In genomic region chr10:70662362-70663220, GRCh38 we compare ENCODE assay signal across 2 cellular contexts.
TF ChIP-seq lines count a peak whose summit lies in the region.

No MANE protein-coding gene starts in this region.

TF ChIP-seq in GM23338, 12 proteins besides CTCF, POLR2A, EP300 and RAD21:
- TF ChIP-seq POLR2AphosphoS5 (IDR thresholded peaks at IDR 0.05; ENCODE audit: low read depth) = no peak
- TF ChIP-seq JUNB (IDR thresholded peaks at IDR 0.05; ENCODE audit: unreplicated experiment) = no peak
- no peak for TF ChIP-seq STAT1 (IDR thresholded peaks at IDR 0.05; ENCODE audit: unreplicated experiment)
- no peak for TF ChIP-seq NANOG (IDR thresholded peaks at IDR 0.05; ENCODE audit: borderline replicate concordance)

TF ChIP-seq in K562, 482 proteins besides CTCF, POLR2A, EP300 and RAD21 (continues in another document):
- no peak for TF ChIP-seq ZNF121 (CRISPR knock-in tag; conservative IDR thresholded peaks at IDR 0.05)
- TF ChIP-seq MYBL2 (IDR thresholded peaks at IDR 0.05; ENCODE audit: low read depth) = no peak
- TF ChIP-seq MYBL2 (CRISPR knock-in tag; IDR thresholded peaks at IDR 0.05; ENCODE audit: borderline replicate concordance) = no peak
- TF ChIP-seq, protein P1, sequence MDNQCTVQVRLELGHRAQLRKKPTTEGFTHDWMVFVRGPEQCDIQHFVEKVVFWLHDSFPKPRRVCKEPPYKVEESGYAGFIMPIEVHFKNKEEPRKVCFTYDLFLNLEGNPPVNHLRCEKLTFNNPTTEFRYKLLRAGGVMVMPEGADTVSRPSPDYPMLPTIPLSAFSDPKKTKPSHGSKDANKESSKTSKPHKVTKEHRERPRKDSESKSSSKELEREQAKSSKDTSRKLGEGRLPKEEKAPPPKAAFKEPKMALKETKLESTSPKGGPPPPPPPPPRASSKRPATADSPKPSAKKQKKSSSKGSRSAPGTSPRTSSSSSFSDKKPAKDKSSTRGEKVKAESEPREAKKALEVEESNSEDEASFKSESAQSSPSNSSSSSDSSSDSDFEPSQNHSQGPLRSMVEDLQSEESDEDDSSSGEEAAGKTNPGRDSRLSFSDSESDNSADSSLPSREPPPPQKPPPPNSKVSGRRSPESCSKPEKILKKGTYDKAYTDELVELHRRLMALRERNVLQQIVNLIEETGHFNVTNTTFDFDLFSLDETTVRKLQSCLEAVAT (IDR thresholded peaks at IDR 0.05) = 0 out of 4 replicates have a peak, but pooled peaks of 1 of the 2 experiments have one; percentile 17
- peak; percentile 44; the same call in 1 of the 2 replicates for TF ChIP-seq SMAD3 (CRISPR knock-in tag; conservative IDR thresholded peaks at IDR 0.05)
- no peak for TF ChIP-seq MYC (IDR thresholded peaks at IDR 0.05; ENCODE audit: low read depth, low read length)
- TF ChIP-seq MYC (CRISPR knock-in tag; IDR thresholded peaks at IDR 0.05; ENCODE audit: borderline replicate concordance, low read depth) = no peak; the same call in 1 of the 2 replicates
- TF ChIP-seq NRF1 (conservative IDR thresholded peaks at IDR 0.05 in 1 of 2, IDR thresholded peaks at IDR 0.05 in 1 of 2) = no peak
- no peak for TF ChIP-seq ZNF766 (CRISPR knock-in tag; conservative IDR thresholded peaks at IDR 0.05)
- TF ChIP-seq, protein P2, sequence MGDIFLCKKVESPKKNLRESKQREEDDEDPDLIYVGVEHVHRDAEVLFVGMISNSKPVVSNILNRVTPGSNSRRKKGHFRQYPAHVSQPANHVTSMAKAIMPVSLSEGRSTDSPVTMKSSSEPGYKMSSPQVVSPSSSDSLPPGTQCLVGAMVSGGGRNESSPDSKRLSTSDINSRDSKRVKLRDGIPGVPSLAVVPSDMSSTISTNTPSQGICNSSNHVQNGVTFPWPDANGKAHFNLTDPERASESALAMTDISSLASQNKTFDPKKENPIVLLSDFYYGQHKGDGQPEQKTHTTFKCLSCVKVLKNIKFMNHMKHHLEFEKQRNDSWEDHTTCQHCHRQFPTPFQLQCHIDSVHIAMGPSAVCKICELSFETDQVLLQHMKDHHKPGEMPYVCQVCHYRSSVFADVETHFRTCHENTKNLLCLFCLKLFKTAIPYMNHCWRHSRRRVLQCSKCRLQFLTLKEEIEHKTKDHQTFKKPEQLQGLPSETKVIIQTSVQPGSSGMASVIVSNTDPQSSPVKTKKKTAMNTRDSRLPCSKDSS (IDR thresholded peaks at IDR 0.05; ENCODE audit: low read depth, partially characterized antibody) = no peak
- TF ChIP-seq, protein P3, sequence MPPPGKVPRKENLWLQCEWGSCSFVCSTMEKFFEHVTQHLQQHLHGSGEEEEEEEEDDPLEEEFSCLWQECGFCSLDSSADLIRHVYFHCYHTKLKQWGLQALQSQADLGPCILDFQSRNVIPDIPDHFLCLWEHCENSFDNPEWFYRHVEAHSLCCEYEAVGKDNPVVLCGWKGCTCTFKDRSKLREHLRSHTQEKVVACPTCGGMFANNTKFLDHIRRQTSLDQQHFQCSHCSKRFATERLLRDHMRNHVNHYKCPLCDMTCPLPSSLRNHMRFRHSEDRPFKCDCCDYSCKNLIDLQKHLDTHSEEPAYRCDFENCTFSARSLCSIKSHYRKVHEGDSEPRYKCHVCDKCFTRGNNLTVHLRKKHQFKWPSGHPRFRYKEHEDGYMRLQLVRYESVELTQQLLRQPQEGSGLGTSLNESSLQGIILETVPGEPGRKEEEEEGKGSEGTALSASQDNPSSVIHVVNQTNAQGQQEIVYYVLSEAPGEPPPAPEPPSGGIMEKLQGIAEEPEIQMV (tag; conservative IDR thresholded peaks at IDR 0.05; ENCODE audit: low read depth) = no peak
- TF ChIP-seq FOSL1 (tag; conservative IDR thresholded peaks at IDR 0.05) = 0 out of 2 replicates have a peak, but pooled peaks have one; percentile 19
- no peak for TF ChIP-seq ATF2 (CRISPR knock-in tag; IDR thresholded peaks at IDR 0.05)
- no peak for TF ChIP-seq ZNF282 (CRISPR knock-in tag; IDR thresholded peaks at IDR 0.05)
- no peak for TF ChIP-seq SPI1 (IDR thresholded peaks at IDR 0.05; ENCODE audit: borderline replicate concordance, low read depth, low read length)
- TF ChIP-seq CEBPG (CRISPR knock-in tag; IDR thresholded peaks at IDR 0.05) = no peak
- 0 out of 4 replicates have a peak, but pooled peaks of 1 of the 2 experiments have one; percentile 5 for TF ChIP-seq CEBPG (tag; conservative IDR thresholded peaks at IDR 0.05 in 1 of 2, IDR thresholded peaks at IDR 0.05 in 1 of 2)
- 0 out of 2 replicates have a peak, but pooled peaks have one; percentile 26 for TF ChIP-seq SMARCC2 (IDR thresholded peaks at IDR 0.05; ENCODE audit: low read depth)
- TF ChIP-seq ZNF740 (CRISPR knock-in tag; IDR thresholded peaks at IDR 0.05) = no peak
- 0 out of 4 replicates have a peak, but pooled peaks of 1 of the 2 experiments have one; percentile 10 for TF ChIP-seq ZNF740 (tag; IDR thresholded peaks at IDR 0.05)
- TF ChIP-seq MTA1 (IDR thresholded peaks at IDR 0.05; ENCODE audit: borderline replicate concordance) = no peak
- peak; percentile 76 for TF ChIP-seq BACH1 (tag; IDR thresholded peaks at IDR 0.05)
- TF ChIP-seq, protein P4, sequence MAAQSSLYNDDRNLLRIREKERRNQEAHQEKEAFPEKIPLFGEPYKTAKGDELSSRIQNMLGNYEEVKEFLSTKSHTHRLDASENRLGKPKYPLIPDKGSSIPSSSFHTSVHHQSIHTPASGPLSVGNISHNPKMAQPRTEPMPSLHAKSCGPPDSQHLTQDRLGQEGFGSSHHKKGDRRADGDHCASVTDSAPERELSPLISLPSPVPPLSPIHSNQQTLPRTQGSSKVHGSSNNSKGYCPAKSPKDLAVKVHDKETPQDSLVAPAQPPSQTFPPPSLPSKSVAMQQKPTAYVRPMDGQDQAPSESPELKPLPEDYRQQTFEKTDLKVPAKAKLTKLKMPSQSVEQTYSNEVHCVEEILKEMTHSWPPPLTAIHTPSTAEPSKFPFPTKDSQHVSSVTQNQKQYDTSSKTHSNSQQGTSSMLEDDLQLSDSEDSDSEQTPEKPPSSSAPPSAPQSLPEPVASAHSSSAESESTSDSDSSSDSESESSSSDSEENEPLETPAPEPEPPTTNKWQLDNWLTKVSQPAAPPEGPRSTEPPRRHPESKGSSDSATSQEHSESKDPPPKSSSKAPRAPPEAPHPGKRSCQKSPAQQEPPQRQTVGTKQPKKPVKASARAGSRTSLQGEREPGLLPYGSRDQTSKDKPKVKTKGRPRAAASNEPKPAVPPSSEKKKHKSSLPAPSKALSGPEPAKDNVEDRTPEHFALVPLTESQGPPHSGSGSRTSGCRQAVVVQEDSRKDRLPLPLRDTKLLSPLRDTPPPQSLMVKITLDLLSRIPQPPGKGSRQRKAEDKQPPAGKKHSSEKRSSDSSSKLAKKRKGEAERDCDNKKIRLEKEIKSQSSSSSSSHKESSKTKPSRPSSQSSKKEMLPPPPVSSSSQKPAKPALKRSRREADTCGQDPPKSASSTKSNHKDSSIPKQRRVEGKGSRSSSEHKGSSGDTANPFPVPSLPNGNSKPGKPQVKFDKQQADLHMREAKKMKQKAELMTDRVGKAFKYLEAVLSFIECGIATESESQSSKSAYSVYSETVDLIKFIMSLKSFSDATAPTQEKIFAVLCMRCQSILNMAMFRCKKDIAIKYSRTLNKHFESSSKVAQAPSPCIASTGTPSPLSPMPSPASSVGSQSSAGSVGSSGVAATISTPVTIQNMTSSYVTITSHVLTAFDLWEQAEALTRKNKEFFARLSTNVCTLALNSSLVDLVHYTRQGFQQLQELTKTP (IDR thresholded peaks at IDR 0.05; ENCODE audit: low read depth in 1 of 2, partially characterized antibody in 2 of 2) = peak in 1 of 2 experiments; percentile 15
- no peak for TF ChIP-seq MBD1 (CRISPR knock-in tag; IDR thresholded peaks at IDR 0.05)
- TF ChIP-seq DIDO1 (tag; IDR thresholded peaks at IDR 0.05; ENCODE audit: low read depth) = 0 out of 2 replicates have a peak, but pooled peaks have one; percentile 40
- peak; percentile 45; the same call in 1 of the 2 replicates for TF ChIP-seq MAFK (IDR thresholded peaks at IDR 0.05; ENCODE audit: low read length)
- TF ChIP-seq E2F3 (CRISPR knock-in tag; IDR thresholded peaks at IDR 0.05) = no peak; the same call in 1 of the 2 replicates
- TF ChIP-seq ZNF79 (CRISPR knock-in tag; IDR thresholded peaks at IDR 0.05; ENCODE audit: low read depth) = 0 out of 2 replicates have a peak, but pooled peaks have one; percentile 35
- no peak for TF ChIP-seq HDAC6 (IDR thresholded peaks at IDR 0.05; ENCODE audit: low read depth, low read length)
- no peak for TF ChIP-seq CHD4 (IDR thresholded peaks at IDR 0.05; ENCODE audit: insufficient read depth, insufficient replicate concordance, low read depth, low read length, poor library complexity, severe bottlenecking)
- TF ChIP-seq PTTG1 (tag; IDR thresholded peaks at IDR 0.05; ENCODE audit: low read depth) = no peak
- TF ChIP-seq SP1 (CRISPR knock-in tag; IDR thresholded peaks at IDR 0.05) = 0 out of 2 replicates have a peak, but pooled peaks have one; percentile 29
- TF ChIP-seq, protein P5, sequence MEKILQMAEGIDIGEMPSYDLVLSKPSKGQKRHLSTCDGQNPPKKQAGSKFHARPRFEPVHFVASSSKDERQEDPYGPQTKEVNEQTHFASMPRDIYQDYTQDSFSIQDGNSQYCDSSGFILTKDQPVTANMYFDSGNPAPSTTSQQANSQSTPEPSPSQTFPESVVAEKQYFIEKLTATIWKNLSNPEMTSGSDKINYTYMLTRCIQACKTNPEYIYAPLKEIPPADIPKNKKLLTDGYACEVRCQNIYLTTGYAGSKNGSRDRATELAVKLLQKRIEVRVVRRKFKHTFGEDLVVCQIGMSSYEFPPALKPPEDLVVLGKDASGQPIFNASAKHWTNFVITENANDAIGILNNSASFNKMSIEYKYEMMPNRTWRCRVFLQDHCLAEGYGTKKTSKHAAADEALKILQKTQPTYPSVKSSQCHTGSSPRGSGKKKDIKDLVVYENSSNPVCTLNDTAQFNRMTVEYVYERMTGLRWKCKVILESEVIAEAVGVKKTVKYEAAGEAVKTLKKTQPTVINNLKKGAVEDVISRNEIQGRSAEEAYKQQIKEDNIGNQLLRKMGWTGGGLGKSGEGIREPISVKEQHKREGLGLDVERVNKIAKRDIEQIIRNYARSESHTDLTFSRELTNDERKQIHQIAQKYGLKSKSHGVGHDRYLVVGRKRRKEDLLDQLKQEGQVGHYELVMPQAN (IDR thresholded peaks at IDR 0.05; ENCODE audit: borderline replicate concordance) = 0 out of 2 replicates have a peak, but pooled peaks have one; percentile 26
- TF ChIP-seq TAF9B (IDR thresholded peaks at IDR 0.05; ENCODE audit: partially characterized antibody) = no peak
- TF ChIP-seq ARHGAP35 (IDR thresholded peaks at IDR 0.05; ENCODE audit: partially characterized antibody) = no peak
- peak; percentile 70 for TF ChIP-seq MAFG (tag; conservative IDR thresholded peaks at IDR 0.05)
- 0 out of 2 replicates have a peak, but pooled peaks have one; percentile 59 for TF ChIP-seq ZNF449 (CRISPR knock-in tag; IDR thresholded peaks at IDR 0.05)
- TF ChIP-seq ZC3H11A (IDR thresholded peaks at IDR 0.05; ENCODE audit: low read depth, low read length) = no peak
- TF ChIP-seq CBX2 (IDR thresholded peaks at IDR 0.05; ENCODE audit: insufficient read depth, low read length, poor library complexity, severe bottlenecking) = no peak
- TF ChIP-seq ATF7 (IDR thresholded peaks at IDR 0.05) = 0 out of 2 replicates have a peak, but pooled peaks have one; percentile 21
- TF ChIP-seq PYGO2 (tag; IDR thresholded peaks at IDR 0.05) = peak; percentile 7; the same call in 1 of the 2 replicates
- TF ChIP-seq, protein P6, sequence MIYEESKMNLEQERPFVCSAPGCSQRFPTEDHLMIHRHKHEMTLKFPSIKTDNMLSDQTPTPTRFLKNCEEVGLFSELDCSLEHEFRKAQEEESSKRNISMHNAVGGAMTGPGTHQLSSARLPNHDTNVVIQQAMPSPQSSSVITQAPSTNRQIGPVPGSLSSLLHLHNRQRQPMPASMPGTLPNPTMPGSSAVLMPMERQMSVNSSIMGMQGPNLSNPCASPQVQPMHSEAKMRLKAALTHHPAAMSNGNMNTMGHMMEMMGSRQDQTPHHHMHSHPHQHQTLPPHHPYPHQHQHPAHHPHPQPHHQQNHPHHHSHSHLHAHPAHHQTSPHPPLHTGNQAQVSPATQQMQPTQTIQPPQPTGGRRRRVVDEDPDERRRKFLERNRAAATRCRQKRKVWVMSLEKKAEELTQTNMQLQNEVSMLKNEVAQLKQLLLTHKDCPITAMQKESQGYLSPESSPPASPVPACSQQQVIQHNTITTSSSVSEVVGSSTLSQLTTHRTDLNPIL (CRISPR knock-in tag; IDR thresholded peaks at IDR 0.05) = peak; percentile 44; the same call in 1 of the 2 replicates
